8 cellular contexts compared by ENCODE assay signal in the genomic region with DNA sequence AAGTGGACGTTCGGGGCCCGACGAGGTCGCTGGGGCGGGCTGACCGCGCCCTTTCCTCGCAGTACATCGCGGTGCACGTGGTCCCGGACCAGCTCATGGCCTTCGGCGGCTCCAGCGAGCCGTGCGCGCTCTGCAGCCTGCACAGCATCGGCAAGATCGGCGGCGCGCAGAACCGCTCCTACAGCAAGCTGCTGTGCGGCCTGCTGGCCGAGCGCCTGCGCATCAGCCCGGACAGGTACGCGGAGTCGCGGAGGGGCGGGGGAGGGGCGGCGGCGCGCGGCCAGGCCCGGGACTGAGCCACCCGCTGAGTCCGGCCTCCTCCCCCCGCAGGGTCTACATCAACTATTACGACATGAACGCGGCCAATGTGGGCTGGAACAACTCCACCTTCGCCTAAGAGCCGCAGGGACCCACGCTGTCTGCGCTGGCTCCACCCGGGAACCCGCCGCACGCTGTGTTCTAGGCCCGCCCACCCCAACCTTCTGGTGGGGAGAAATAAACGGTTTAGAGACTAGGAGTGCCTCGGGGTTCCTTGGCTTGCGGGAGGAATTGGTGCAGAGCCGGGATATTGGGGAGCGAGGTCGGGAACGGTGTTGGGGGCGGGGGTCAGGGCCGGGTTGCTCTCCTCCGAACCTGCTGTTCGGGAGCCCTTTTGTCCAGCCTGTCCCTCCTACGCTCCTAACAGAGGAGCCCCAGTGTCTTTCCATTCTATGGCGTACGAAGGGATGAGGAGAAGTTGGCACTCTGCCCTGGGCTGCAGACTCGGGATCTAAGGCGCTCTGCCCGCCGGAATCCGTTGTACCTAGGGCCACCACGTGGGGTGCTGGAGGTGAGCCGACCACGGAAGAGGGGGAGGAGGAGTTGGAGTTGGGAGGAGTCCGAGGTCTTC. TPM values are rescaled to one million over a fixed set of nuclear protein-coding genes. Genes with fewer than 3 reads are reported as not detected.
DNase-seq lines count a peak whose midpoint lies in the region; ATAC-seq and TF ChIP-seq lines count a peak whose summit lies in the region.

No MANE protein-coding gene starts in this region.

- H3K4me2 ChIP-seq in BLaER1: peak overlapping the region; percentile 97
- peak overlapping the region; percentile 100 for H3K4me2 ChIP-seq in PC-9

- peaks cover 0 to 11% (median 2%) of the 10 kb centered on the region in 3 donors for H3K36me3 Mint-ChIP-seq in naive thymus-derived CD8-positive, alpha-beta T cell
- peaks cover 29 to 46% of the 10 kb centered on the region in 2 donors for H3K36me3 Mint-ChIP-seq in stimulated activated naive B cell treated with anti-CD40 and anti-IgM and Interleukin-4, amounts not matched to agents 10 μg/mL and 1 μg/mL and 100 μg/mL, for 72 hours

- TSS peak; percentile 29 for BruUV-seq in PC-9 (replicated peaks; lab: Mats Ljungman, UMichigan)

- peak overlapping the region; percentile 73 for H2AFZ ChIP-seq in PC-9

- H3K9me3 Mint-ChIP-seq in naive thymus-derived CD8-positive, alpha-beta T cell: peaks cover 0 to 2% (median 0%) of the 10 kb centered on the region in 9 donors
- H3K9me3 Mint-ChIP-seq in stimulated activated naive B cell treated with anti-CD40 and anti-IgM and Interleukin-4, amounts not matched to agents 10 μg/mL and 1 μg/mL and 100 μg/mL, for 72 hours: peaks cover 0 to 2% of the 10 kb centered on the region in 2 donors

- H3K4me1 ChIP-seq in BLaER1: peaks cover 43% of the 10 kb centered on the region
- peaks cover 22% of the 10 kb centered on the region for H3K4me1 ChIP-seq in HUES6 (ENCODE audit: control insufficient read depth, insufficient read depth, low read length)
- peaks cover 19% of the 10 kb centered on the region for H3K4me1 ChIP-seq in PC-9 (replicated peaks; ENCODE audit: insufficient read depth)

- H3K4me3 ChIP-seq in BLaER1: peak overlapping the region; percentile 85
- H3K4me3 ChIP-seq in HUES6 (ENCODE audit: low read depth, low read length): peak overlapping the region; percentile 72
- peak overlapping the region; percentile 80 for H3K4me3 ChIP-seq in PC-9

- H3K9ac ChIP-seq in BLaER1 (peak overlapping the region; percentile 90), HUES6 (ENCODE audit: low read length) (peak overlapping the region; percentile 91)

- CTCF ChIA-PET in PC-9 (lab: Charles Lee): interaction anchor here (0.6 to 0.9 kb wide), 3 partner anchors 29 to 748 kb away, joined by 3 to 4 read pairs (median 3); no protein-coding TSS in a partner anchor

- TF ChIP-seq CTCF in PC-9 (conservative IDR thresholded peaks at IDR 0.05): peak; percentile 57

- H3K4me3 Mint-ChIP-seq in naive thymus-derived CD8-positive, alpha-beta T cell: peak overlapping the region; percentile 84 to 96 (median 93)
- peak overlapping the region; percentile 95 to 99 for H3K4me3 Mint-ChIP-seq in stimulated activated naive B cell treated with anti-CD40 and anti-IgM and Interleukin-4, amounts not matched to agents 10 μg/mL and 1 μg/mL and 100 μg/mL, for 72 hours

- no peaks in the 10 kb centered on the region for H3K27me3 Mint-ChIP-seq in naive thymus-derived CD8-positive, alpha-beta T cell
- no peaks in the 10 kb centered on the region for H3K27me3 Mint-ChIP-seq in stimulated activated naive B cell treated with anti-CD40 and anti-IgM and Interleukin-4, amounts not matched to agents 10 μg/mL and 1 μg/mL and 100 μg/mL, for 72 hours

- H3K27me3 ChIP-seq in BLaER1 (no peaks in the 10 kb centered on the region), HUES6 (ENCODE audit: control insufficient read depth, insufficient read depth, low read length) (no peaks in the 10 kb centered on the region), PC-9 (ENCODE audit: insufficient read depth, low read depth) (no peaks in the 10 kb centered on the region)

- H3K36me3 ChIP-seq in BLaER1 (peaks cover 46% of the 10 kb centered on the region), HUES6 (ENCODE audit: control insufficient read depth, insufficient read depth, low read length) (peaks cover 23% of the 10 kb centered on the region), PC-9 (ENCODE audit: low read depth) (peaks cover 23% of the 10 kb centered on the region)

- peaks cover 18 to 37% (median 28%) of the 10 kb centered on the region in 4 donors for H3K4me1 Mint-ChIP-seq in naive thymus-derived CD8-positive, alpha-beta T cell
- H3K4me1 Mint-ChIP-seq in stimulated activated naive B cell treated with anti-CD40 and anti-IgM and Interleukin-4, amounts not matched to agents 10 μg/mL and 1 μg/mL and 100 μg/mL, for 72 hours: peaks cover 21 to 30% of the 10 kb centered on the region in 2 donors

- H4K20me1 ChIP-seq in BLaER1 (peaks cover 26% of the 10 kb centered on the region), PC-9 (ENCODE audit: insufficient read depth) (peaks cover 22% of the 10 kb centered on the region)

- DNase-seq in PC-9: peak; percentile 72 to 77
- peak; percentile 54 for DNase-seq in activated T-helper 1 cell treated with Interleukin-2 at 50 U/mL for 16 hours (ENCODE audit: low read depth)
- DNase-seq in fibroblast of gingiva (ENCODE audit: low read depth): peak; percentile 59
- peak; percentile 41 to 81 (median 52) for DNase-seq in naive thymus-derived CD8-positive, alpha-beta T cell
- peak; percentile 63 for DNase-seq in stimulated activated naive B cell treated with anti-CD40 and anti-IgM and Interleukin-4, amounts not matched to agents 10 μg/mL and 1 μg/mL and 100 μg/mL, for 72 hours

- POLR2A ChIA-PET in PC-9 (lab: Charles Lee; ENCODE audit: unreplicated experiment): interaction anchor here (0.5 to 1.5 kb wide), 3 partner anchors 19 to 313 kb away, joined by 3 to 17 read pairs (median 6); no protein-coding TSS in a partner anchor
- POLR2A ChIA-PET in naive thymus-derived CD8-positive, alpha-beta T cell (lab: Charles Lee): interaction anchor here (0.6 to 3.3 kb wide), 22 partner anchors 8 to 757 kb away, joined by 3 to 52 read pairs (median 4); partner anchors contain the start of genes ADORA2A, CABIN1, DERL3 and GUCD1

- intact Hi-C loops in PC-9 (cut with micrococcal nuclease; ENCODE audit: unreplicated experiment): no loop called here

- H3K79me2 ChIP-seq in PC-9 (ENCODE audit: low read depth): peaks cover 31% of the 10 kb centered on the region

- peak; percentile 21 for ATAC-seq in GM19397 (IDR thresholded peaks at IDR 0.05; ENCODE audit: unreplicated experiment)
- peak; percentile 48 to 51 for ATAC-seq in naive thymus-derived CD8-positive, alpha-beta T cell
- ATAC-seq in stimulated activated naive B cell treated with anti-CD40 and anti-IgM and Interleukin-4, amounts not matched to agents 10 μg/mL and 1 μg/mL and 100 μg/mL, for 72 hours (replicated peaks): peak; percentile 57 to 60

- H3K27ac Mint-ChIP-seq in naive thymus-derived CD8-positive, alpha-beta T cell: peak overlapping the region; percentile 84 to 99 (median 96)
- H3K27ac Mint-ChIP-seq in stimulated activated naive B cell treated with anti-CD40 and anti-IgM and Interleukin-4, amounts not matched to agents 10 μg/mL and 1 μg/mL and 100 μg/mL, for 72 hours: peak overlapping the region; percentile 100

- H3K9me3 ChIP-seq in BLaER1: peaks cover 6% of the 10 kb centered on the region; the same call in 1 of the 2 replicates
- H3K9me3 ChIP-seq in HUES6 (ENCODE audit: control insufficient read depth, insufficient read depth, low read depth, low read length): peaks cover 22% of the 10 kb centered on the region
- no peaks in the 10 kb centered on the region for H3K9me3 ChIP-seq in PC-9 (ENCODE audit: insufficient read depth, low read depth)

- H3K9me2 ChIP-seq in PC-9 (ENCODE audit: insufficient read depth): no peaks in the 10 kb centered on the region

- peaks cover 59% of the 10 kb centered on the region; the same call in 1 of the 2 replicates for H3F3A ChIP-seq in PC-9 (ENCODE audit: insufficient read depth, low read depth)

- H3K27ac ChIP-seq in BLaER1 (peak overlapping the region; percentile 91), HUES6 (ENCODE audit: low read depth, low read length) (peak overlapping the region; percentile 92), PC-9 (peak overlapping the region; percentile 79)

RNA-seq across cellular contexts. Expression of gene MIF, which starts 0.8 kb away (rescaled TPM):
- total RNA-seq in PC-9 (2021): 531 and 695 TPM in 2 replicates
- total RNA-seq in naive thymus-derived CD8-positive, alpha-beta T cell: 100 to 1,000 TPM; 206 to 208 TPM
- polyA plus RNA-seq in naive thymus-derived CD8-positive, alpha-beta T cell: 1,000 to 10,000 TPM; 1,088 to 1,264 (median 1,247) TPM

RNA-seq across cellular contexts. Expression of gene SLC2A11, which starts 37.3 kb away (rescaled TPM):
- 24.0 and 26.9 TPM in 2 replicates for total RNA-seq in PC-9 (2021)
- 10 to 100 TPM; 22.7 to 23.6 TPM for total RNA-seq in naive thymus-derived CD8-positive, alpha-beta T cell
- polyA plus RNA-seq in naive thymus-derived CD8-positive, alpha-beta T cell: 1 to 10 TPM; 3.6 to 8.5 (median 6.3) TPM

RNA-seq across cellular contexts. Expression of gene DERL3, which starts 56.1 kb away (rescaled TPM):
- total RNA-seq in PC-9 (2021): 0.41 and 1.2 TPM in 2 replicates
- 1 to 10 TPM; 1.7 to 2.0 TPM for total RNA-seq in naive thymus-derived CD8-positive, alpha-beta T cell
- polyA plus RNA-seq in naive thymus-derived CD8-positive, alpha-beta T cell: not detected

Comparison
In these comparisons a context has a peak if more than half of its experiments do, and no peak if none do; other contexts are left out.
1. Peak in every context shown above with its lines: DNase-seq, ATAC-seq, H3K4me3 ChIP-seq and H3K27ac ChIP-seq.